In genomic region chr1:176206961-176207902, GRCh38 we compare ENCODE assay signal across 8 cellular contexts. TPM values are rescaled to one million over a fixed set of nuclear protein-coding genes. Genes with fewer than 3 reads are reported as not detected.
DNase-seq lines count a peak whose midpoint lies in the region; ATAC-seq and TF ChIP-seq lines count a peak whose summit lies in the region.

Gene COP1 (minus strand): TSS chr1:176207286. CDS start chr1:176206978, 308 bp downstream.

- H3K4me1 ChIP-seq in thymus (ENCODE audit: control insufficient read depth, insufficient read depth, low read length), result peaks cover 16% of the 10 kb centered on the region

- H3K27me3 Mint-ChIP-seq in activated naive CD8-positive, alpha-beta T cell, result no peaks in the 10 kb centered on the region
- peaks cover 7% of the 10 kb centered on the region for H3K27me3 Mint-ChIP-seq in glutamatergic neuron (ENCODE audit: unreplicated experiment)
- H3K27me3 Mint-ChIP-seq in osteocyte (ENCODE audit: unreplicated experiment), result no peaks in the 10 kb centered on the region

- H3K36me3 ChIP-seq in thymus (ENCODE audit: control insufficient read depth, insufficient read depth), result no peaks in the 10 kb centered on the region

- H3K27ac Mint-ChIP-seq in activated naive CD8-positive, alpha-beta T cell, result peak within 1 kb of the TSS; percentile 98
- H3K27ac Mint-ChIP-seq in glutamatergic neuron (ENCODE audit: unreplicated experiment) (peak within 1 kb of the TSS; percentile 90), osteocyte (ENCODE audit: unreplicated experiment) (peak within 1 kb of the TSS; percentile 98)

- no peaks in the 10 kb centered on the region for H3K9me3 Mint-ChIP-seq in activated naive CD8-positive, alpha-beta T cell (ENCODE audit: low read depth)
- peaks cover 11% of the 10 kb centered on the region for H3K9me3 Mint-ChIP-seq in glutamatergic neuron (ENCODE audit: unreplicated experiment)
- H3K9me3 Mint-ChIP-seq in osteocyte (ENCODE audit: unreplicated experiment), result no peaks in the 10 kb centered on the region

- H3K36me3 Mint-ChIP-seq in activated naive CD8-positive, alpha-beta T cell, result peaks cover 3% of the 10 kb centered on the region
- H3K36me3 Mint-ChIP-seq in glutamatergic neuron (ENCODE audit: unreplicated experiment), result no peaks in the 10 kb centered on the region
- H3K36me3 Mint-ChIP-seq in osteocyte (ENCODE audit: unreplicated experiment), result no peaks in the 10 kb centered on the region

- peak within 1 kb of the TSS; percentile 63 for H3K4me3 ChIP-seq in thymus (ENCODE audit: low read length)

- H3K4me3 Mint-ChIP-seq in activated naive CD8-positive, alpha-beta T cell, result peak within 1 kb of the TSS; percentile 98
- H3K4me3 Mint-ChIP-seq in glutamatergic neuron (ENCODE audit: unreplicated experiment) (peak within 1 kb of the TSS; percentile 99), osteocyte (ENCODE audit: unreplicated experiment) (peak within 1 kb of the TSS; percentile 97)

- WGBS in thymus, result under 1% methylated on average over 92 of the region's 92 CpGs

- no peak for TF ChIP-seq CTCF in glutamatergic neuron (IDR thresholded peaks at IDR 0.05; ENCODE audit: partially characterized antibody, unreplicated experiment)
- TF ChIP-seq CTCF in osteocyte (IDR thresholded peaks at IDR 0.05), result no peak

- peak; percentile 86 for ATAC-seq in HG02623 (IDR thresholded peaks at IDR 0.05; ENCODE audit: unreplicated experiment)

- peak; percentile 86 for TF ChIP-seq POLR2A in GM10847 (IDR thresholded peaks at IDR 0.05; ENCODE audit: extremely low read depth, insufficient read length)

- peak; percentile 95 for DNase-seq in NCI-H1105 (lab: John Stamatoyannopoulos, UW)
- peak; percentile 98 for DNase-seq in SKM-1 treated with dmso at 0.1 percent for 144 hours (lab: John Stamatoyannopoulos, UW; ENCODE audit: unreplicated experiment)
- DNase-seq in glutamatergic neuron, result peak; percentile 97
- DNase-seq in osteocyte (ENCODE audit: extremely low spot score, unreplicated experiment), result peak; percentile 97

- H3K9me3 ChIP-seq in thymus (ENCODE audit: control insufficient read depth), result no peaks in the 10 kb centered on the region

- H3K27me3 ChIP-seq in thymus (ENCODE audit: control insufficient read depth, insufficient read depth), result no peaks in the 10 kb centered on the region

- H3K27ac ChIP-seq in thymus (ENCODE audit: low read depth), result peak within 1 kb of the TSS; percentile 98

- H3K4me1 Mint-ChIP-seq in activated naive CD8-positive, alpha-beta T cell (ENCODE audit: low read depth), result peaks cover 42% of the 10 kb centered on the region
- H3K4me1 Mint-ChIP-seq in glutamatergic neuron (ENCODE audit: low read depth, unreplicated experiment), result peaks cover 14% of the 10 kb centered on the region
- H3K4me1 Mint-ChIP-seq in osteocyte (ENCODE audit: unreplicated experiment), result peaks cover 36% of the 10 kb centered on the region

RNA-seq across cellular contexts. Expression of gene COP1, which starts in this region (rescaled TPM):
- total RNA-seq in glutamatergic neuron (ENCODE audit: unreplicated experiment), result 52.3 TPM
- 35.8 and 39.1 TPM in 2 replicates for total RNA-seq in osteocyte
- 69.5 TPM for polyA plus RNA-seq in thymus

Comparison
In these comparisons a context has a peak if more than half of its experiments do, and no peak if none do; other contexts are left out.
1. Peak in every context shown above with its lines: DNase-seq, ATAC-seq, H3K4me3 ChIP-seq and H3K27ac ChIP-seq.